Comparison of ENCODE assay signal across 8 cellular contexts in genomic region chr17:82036634-82037112, GRCh38. TPM values are rescaled to one million over a fixed set of nuclear protein-coding genes. Genes with fewer than 3 reads are reported as not detected.
DNase-seq lines count a peak whose midpoint lies in the region; ATAC-seq, FAIRE-seq and TF ChIP-seq lines count a peak whose summit lies in the region.

No MANE protein-coding gene starts in this region.

- CTCF ChIA-PET in CD8-positive, alpha-beta T cell (lab: Charles Lee), result interaction anchor here (1.2 to 2.6 kb wide), 2 partner anchors 10 to 120 kb away, joined by 3 to 13 read pairs; no protein-coding TSS in a partner anchor
- CTCF ChIA-PET in H1 (lab: Charles Lee; ENCODE audit: partially characterized antibody), result interaction anchor here (0.6 to 1.8 kb wide), 6 partner anchors 15 to 170 kb away, joined by 3 to 4 read pairs (median 4); partner anchors contain the start of genes CENPX, GPS1 and RFNG

- H3K79me2 ChIP-seq in Loucy (ENCODE audit: insufficient read depth, low read length), result peaks cover 7% of the 10 kb centered on the region; the same call in 1 of the 2 replicates
- peaks cover 0 to 2% of the 10 kb centered on the region in 2 experiments; a peak in 1 of 4 replicates for H3K79me2 ChIP-seq in H1 (ENCODE audit: control insufficient read depth in 1 of 2, insufficient read depth in 2 of 2, low read length in 2 of 2)

- peak overlapping the region; percentile 58 for H3K27ac ChIP-seq in CD8-positive, alpha-beta T cell (ENCODE audit: low read depth, low read length)
- H3K27ac ChIP-seq in H1 (ENCODE audit: low read depth, low read length), result no peak overlapping the region

- H3K9ac ChIP-seq in Loucy (ENCODE audit: low read depth, low read length, poor library complexity, severe bottlenecking), result peak overlapping the region; percentile 89
- peak overlapping the region in 2 of 4 experiments; percentile 38 to 41; a peak in 3 of 7 replicates for H3K9ac ChIP-seq in H1 (replicated peaks in 1 of 4; ENCODE audit: extremely low read depth in 1 of 4, low read depth in 3 of 4, low read length in 3 of 4)

- H3K4me3 ChIP-seq in CD8-positive, alpha-beta T cell (ENCODE audit: low read depth, low read length), result peak overlapping the region; percentile 73
- H3K4me3 ChIP-seq in Loucy (ENCODE audit: low read length, poor library complexity, severe bottlenecking) (peak overlapping the region; percentile 90), H1 (ENCODE audit: extremely low read depth in 1 of 4, insufficient read depth in 2 of 4, low read depth in 3 of 4, low read length in 4 of 4) (peak overlapping the region; percentile 49 to 77 (median 66)), neuron (ENCODE audit: low read length) (peak overlapping the region; percentile 85)

- H4K8ac ChIP-seq in H1 (ENCODE audit: extremely low read depth, insufficient read depth, low read length), result no peak overlapping the region

- peaks cover 7% of the 10 kb centered on the region for H3K36me3 Mint-ChIP-seq in CD8-positive, alpha-beta T cell

- FAIRE-seq in H1 (lab: Jason Lieb, UNC), result no peak

- H3K4me1 Mint-ChIP-seq in CD8-positive, alpha-beta T cell (ENCODE audit: low read depth), result peaks cover 27% of the 10 kb centered on the region

- H2BK20ac ChIP-seq in H1 (ENCODE audit: low read length), result no peak overlapping the region

- ATAC-seq in CD8-positive, alpha-beta T cell, result no peak
- ATAC-seq in GM21529 (IDR thresholded peaks at IDR 0.05; ENCODE audit: unreplicated experiment), result no peak

- TF ChIP-seq RAD21 in H1 (IDR thresholded peaks at IDR 0.05 in 1 of 2, conservative IDR thresholded peaks at IDR 0.05 in 1 of 2; ENCODE audit: low read depth in 2 of 2, low read length in 2 of 2), result no peak

- H4K20me1 ChIP-seq in Loucy (ENCODE audit: insufficient read depth, low read length, poor library complexity, severe bottlenecking) (peaks cover 7% of the 10 kb centered on the region), H1 (replicated peaks in 1 of 2; ENCODE audit: control insufficient read depth in 1 of 2, insufficient read depth in 2 of 2, low read length in 2 of 2) (peaks cover 2 to 8% of the 10 kb centered on the region in 2 experiments)

- intact Hi-C loops in CD8-positive, alpha-beta T cell (cut with DNase I, micrococcal nuclease), result loop anchor here (1.0 to 10.0 kb wide), 8 partner anchors 13 to 258 kb away; partner anchors contain the start of genes FASN (in 2 of the 2), LRRC45 (in 2 of the 2), ASPSCR1 (in 1 of the 2) and DUS1L (in 1 of the 2)

- H4K91ac ChIP-seq in H1 (replicated peaks; ENCODE audit: insufficient read length, low read length), result no peak overlapping the region

- no peak overlapping the region for H3K14ac ChIP-seq in H1 (ENCODE audit: insufficient read length)

- peak overlapping the region; percentile 19; the same call in 1 of the 2 replicates for H3K18ac ChIP-seq in H1 (ENCODE audit: extremely low read depth, low read length)

- no peak overlapping the region for H2BK120ac ChIP-seq in H1 (replicated peaks; ENCODE audit: low read depth, low read length)

- peaks cover 13% of the 10 kb centered on the region; the same call in 1 of the 2 replicates for H3K23me2 ChIP-seq in H1 (ENCODE audit: low read depth, low read length)

- H3K9me2 ChIP-seq in Loucy (replicated peaks; ENCODE audit: low read depth, low read length), result no peaks in the 10 kb centered on the region

- POLR2A ChIA-PET in CD8-positive, alpha-beta T cell (lab: Charles Lee), result interaction anchor here (1.0 to 2.3 kb wide), 3 partner anchors 14 to 167 kb away, joined by 3 to 21 read pairs (median 4); partner anchors contain the start of genes CENPX and LRRC45
- POLR2A ChIA-PET in H1 (lab: Charles Lee; ENCODE audit: partially characterized antibody), result interaction anchor here (0.9 to 1.8 kb wide), 5 partner anchors 16 to 157 kb away, joined by 3 to 9 read pairs (median 4); partner anchors contain the start of gene FASN

- 56% methylated on average over 24 of the region's 24 CpGs; no CpG with 5 or more reads in 1 of the 2 experiments for whole genome bisulfite sequencing in H1 (ENCODE audit: extremely low coverage in 1 of 2, insufficient coverage in 1 of 2, insufficient read length in 1 of 2, insufficient replicate concordance in 2 of 2, low coverage in 1 of 2, low lambda C conversion rate in 2 of 2, missing lambda C conversion rate in 1 of 2), 2 experiments

- TF ChIP-seq CTCF in CD8-positive, alpha-beta T cell (IDR thresholded peaks at IDR 0.05), result no peak
- TF ChIP-seq CTCF in Loucy (conservative IDR thresholded peaks at IDR 0.05; ENCODE audit: low read length), result no peak
- no peak for TF ChIP-seq CTCF in H1 (IDR thresholded peaks at IDR 0.05; ENCODE audit: control extremely low read depth in 1 of 3, insufficient read depth in 1 of 3, low read depth in 1 of 3, low read length in 3 of 3)

- peak overlapping the region; percentile 87 for H3K4me3 Mint-ChIP-seq in CD8-positive, alpha-beta T cell

- peaks cover 3% of the 10 kb centered on the region; the same call in 1 of the 2 replicates for H3K79me1 ChIP-seq in H1 (ENCODE audit: low read depth, low read length)

- H3K27ac Mint-ChIP-seq in CD8-positive, alpha-beta T cell, result no peak overlapping the region

- no peak overlapping the region for H2BK12ac ChIP-seq in H1 (ENCODE audit: low read depth, low read length)

- no peaks in the 10 kb centered on the region for H3K9me3 ChIP-seq in CD8-positive, alpha-beta T cell (ENCODE audit: low read length)
- H3K9me3 ChIP-seq in Loucy (ENCODE audit: insufficient read depth, low read depth, low read length) (no peaks in the 10 kb centered on the region), H1 (ENCODE audit: insufficient read depth in 2 of 2, low read depth in 1 of 2, low read length in 1 of 2) (no peaks in the 10 kb centered on the region), neuron (ENCODE audit: low read length) (no peaks in the 10 kb centered on the region)

- H3K23ac ChIP-seq in H1 (ENCODE audit: insufficient read length), result no peak overlapping the region

- H3K27me3 ChIP-seq in CD8-positive, alpha-beta T cell (ENCODE audit: insufficient read depth, low read length), result no peaks in the 10 kb centered on the region
- H3K27me3 ChIP-seq in Loucy (ENCODE audit: insufficient read depth, low read length, poor library complexity, severe bottlenecking) (no peaks in the 10 kb centered on the region), H1 (replicated peaks in 1 of 4; ENCODE audit: control insufficient read depth in 3 of 4, extremely low read depth in 1 of 4, insufficient read depth in 3 of 4, low read length in 3 of 4) (no peaks in the 10 kb centered on the region; a peak in 1 of 7 replicates), neuron (ENCODE audit: insufficient read depth, low read length) (no peaks in the 10 kb centered on the region)

- H3F3A ChIP-seq in Loucy (ENCODE audit: low read depth), result no peaks in the 10 kb centered on the region

- TF ChIP-seq EP300 in H1 (IDR thresholded peaks at IDR 0.05; ENCODE audit: borderline replicate concordance in 1 of 2, low read depth in 2 of 2, low read length in 2 of 2), result no peak

- H3K9me3 Mint-ChIP-seq in CD8-positive, alpha-beta T cell, result no peaks in the 10 kb centered on the region

- no peak overlapping the region for H3K56ac ChIP-seq in H1 (replicated peaks; ENCODE audit: insufficient read length, low read depth, low read length)

- no peak for DNase-seq in CD8-positive, alpha-beta T cell
- DNase-seq in H1 (ENCODE audit: low read depth in 1 of 2, low spot score in 2 of 2) (no peak), NCI-H1048 (lab: John Stamatoyannopoulos, UW) (no peak), NCI-H82 treated with DMSO at 0.1 percent for 48 hours (lab: John Stamatoyannopoulos, UW; ENCODE audit: unreplicated experiment) (no peak)
- no peak for DNase-seq in stimulated activated CD4-positive, alpha-beta T cell treated with anti-CD3 and anti-CD28 coated beads, Interleukin-4, amount 100 ng/mL, for 1 hour

- no peak overlapping the region for H2BK15ac ChIP-seq in H1 (ENCODE audit: low read length)

- no peak overlapping the region for H3K4ac ChIP-seq in H1 (replicated peaks; ENCODE audit: insufficient read length, low read depth, low read length)

- no peak overlapping the region for H4K5ac ChIP-seq in H1 (ENCODE audit: insufficient read length, low read depth, low read length)

- H3K36me3 ChIP-seq in CD8-positive, alpha-beta T cell (ENCODE audit: insufficient read depth, low read length), result no peaks in the 10 kb centered on the region
- H3K36me3 ChIP-seq in Loucy (ENCODE audit: insufficient read depth, low read length) (no peaks in the 10 kb centered on the region), H1 (ENCODE audit: control insufficient read depth in 2 of 4, insufficient read depth in 4 of 4, low read length in 3 of 4) (no peaks in the 10 kb centered on the region; a peak in 1 of 8 replicates), neuron (ENCODE audit: insufficient read depth, low read length) (peaks cover 7% of the 10 kb centered on the region)

- H3K4me2 ChIP-seq in Loucy (ENCODE audit: low read depth, low read length, poor library complexity, severe bottlenecking) (peak overlapping the region; percentile 94), H1 (ENCODE audit: insufficient read depth in 1 of 2, low read depth in 2 of 2, low read length in 2 of 2) (peak overlapping the region; percentile 73 to 90)

- no peak overlapping the region for H2AK5ac ChIP-seq in H1 (ENCODE audit: low read depth, low read length)

- no peaks in the 10 kb centered on the region for H3K27me3 Mint-ChIP-seq in CD8-positive, alpha-beta T cell (ENCODE audit: low read depth)

- H2BK5ac ChIP-seq in H1 (ENCODE audit: low read depth, low read length), result no peak overlapping the region

- no peak for TF ChIP-seq POLR2A in H1 (IDR thresholded peaks at IDR 0.05; ENCODE audit: control extremely low read depth in 1 of 2, low read depth in 2 of 2, low read length in 2 of 2)

- no peak overlapping the region; the same call in 1 of the 2 replicates for H2AFZ ChIP-seq in Loucy (ENCODE audit: low read length)
- no peak overlapping the region for H2AFZ ChIP-seq in H1 (ENCODE audit: low read length)
- no peak overlapping the region for H2AFZ ChIP-seq in neuron (ENCODE audit: low read depth, low read length)

- H3K4me1 ChIP-seq in CD8-positive, alpha-beta T cell (ENCODE audit: insufficient read depth, low read length), result peaks cover 18% of the 10 kb centered on the region
- H3K4me1 ChIP-seq in Loucy (ENCODE audit: insufficient read depth, low read length, poor library complexity, severe bottlenecking) (peaks cover 11% of the 10 kb centered on the region), H1 (replicated peaks in 1 of 4; ENCODE audit: control insufficient read depth in 3 of 4, insufficient read depth in 4 of 4, low read length in 3 of 4) (peaks cover 3 to 11% (median 6%) of the 10 kb centered on the region in 4 experiments; a peak in 6 of 7 replicates), neuron (ENCODE audit: insufficient read depth, low read length) (peaks cover 27% of the 10 kb centered on the region)

RNA-seq across cellular contexts. Expression of gene DCXR, which starts 0.8 kb away (rescaled TPM):
- total RNA-seq in CD8-positive, alpha-beta T cell, result 10 to 100 TPM; 71.7 to 77.7 TPM
- 96.3 and 110 TPM in 2 replicates for total RNA-seq in H1 (2021; fragmentation: NEBNext Ultra II Directional; extraction: Animal tissue kit (Norgen Biotek cat#: 25700))
- polyA plus RNA-seq in H1 (2011; rRNA removed), result 212 and 338 TPM in 2 replicates
- polyA plus RNA-seq in H1 (2011; cell fraction: cytosol; rRNA removed), result 163 TPM
- polyA plus RNA-seq in H1 (2011; cell fraction: nucleus; rRNA removed), result 167 TPM
- polyA plus RNA-seq in H1 (2012, experiment 1 of 2), result 92.1 to 118 TPM (median 110 TPM) in 4 replicates
- 187 TPM for polyA plus RNA-seq in H1 (2012, experiment 2 of 2)
- 57.6 TPM for polyA plus RNA-seq in H1 (2013, experiment 1 of 2)
- polyA plus RNA-seq in H1 (2013, experiment 2 of 2), result 58.1 TPM
- 35.5 and 81.7 TPM in 2 replicates for polyA minus RNA-seq in H1 (2011; rRNA and poly(A)+ RNA removed)
- 40.5 TPM for polyA minus RNA-seq in H1 (2011; cell fraction: cytosol; rRNA and poly(A)+ RNA removed)
- 31.1 TPM for polyA minus RNA-seq in H1 (2011; cell fraction: nucleus; rRNA and poly(A)+ RNA removed)

RNA-seq across cellular contexts. Expression of gene RAC3, which starts 5.2 kb away (rescaled TPM):
- 1 to 10 TPM; 2.1 to 3.5 TPM for total RNA-seq in CD8-positive, alpha-beta T cell
- total RNA-seq in H1 (2021; fragmentation: NEBNext Ultra II Directional; extraction: Animal tissue kit (Norgen Biotek cat#: 25700)), result 167 and 177 TPM in 2 replicates
- 299 and 520 TPM in 2 replicates for polyA plus RNA-seq in H1 (2011; rRNA removed)
- 290 TPM for polyA plus RNA-seq in H1 (2011; cell fraction: cytosol; rRNA removed)
- 408 TPM for polyA plus RNA-seq in H1 (2011; cell fraction: nucleus; rRNA removed)
- polyA plus RNA-seq in H1 (2012, experiment 1 of 2), result 93.2 to 160 TPM (median 150 TPM) in 4 replicates
- 143 TPM for polyA plus RNA-seq in H1 (2012, experiment 2 of 2)
- polyA plus RNA-seq in H1 (2013, experiment 1 of 2), result 141 TPM
- polyA plus RNA-seq in H1 (2013, experiment 2 of 2), result 139 TPM
- 54.1 and 62.9 TPM in 2 replicates for polyA minus RNA-seq in H1 (2011; rRNA and poly(A)+ RNA removed)
- polyA minus RNA-seq in H1 (2011; cell fraction: cytosol; rRNA and poly(A)+ RNA removed), result 82.6 TPM
- 83.3 TPM for polyA minus RNA-seq in H1 (2011; cell fraction: nucleus; rRNA and poly(A)+ RNA removed)

RNA-seq across cellular contexts. Expression of gene LRRC45, which starts 13.6 kb away (rescaled TPM):
- total RNA-seq in CD8-positive, alpha-beta T cell, result 1 to 10 TPM; 5.1 to 5.6 TPM
- total RNA-seq in H1 (2021; fragmentation: NEBNext Ultra II Directional; extraction: Animal tissue kit (Norgen Biotek cat#: 25700)), result 28.2 and 29.0 TPM in 2 replicates
- 11.5 and 17.3 TPM in 2 replicates for polyA plus RNA-seq in H1 (2011; rRNA removed)
- 23.7 TPM for polyA plus RNA-seq in H1 (2011; cell fraction: cytosol; rRNA removed)
- 96.6 TPM for polyA plus RNA-seq in H1 (2011; cell fraction: nucleus; rRNA removed)
- polyA plus RNA-seq in H1 (2012, experiment 1 of 2), result 15.2 to 25.5 TPM (median 25.4 TPM) in 4 replicates
- 17.3 TPM for polyA plus RNA-seq in H1 (2012, experiment 2 of 2)
- polyA plus RNA-seq in H1 (2013, experiment 1 of 2), result 14.7 TPM
- polyA plus RNA-seq in H1 (2013, experiment 2 of 2), result 13.4 TPM
- 7.8 and 8.0 TPM in 2 replicates for polyA minus RNA-seq in H1 (2011; rRNA and poly(A)+ RNA removed)
- polyA minus RNA-seq in H1 (2011; cell fraction: cytosol; rRNA and poly(A)+ RNA removed), result 14.1 TPM
- polyA minus RNA-seq in H1 (2011; cell fraction: nucleus; rRNA and poly(A)+ RNA removed), result 21.5 TPM

RNA-seq across cellular contexts. Expression of gene CENPX, which starts 14.0 kb away (rescaled TPM):
- 10 to 100 TPM; 11.1 to 14.3 TPM for total RNA-seq in CD8-positive, alpha-beta T cell
- total RNA-seq in H1 (2021; fragmentation: NEBNext Ultra II Directional; extraction: Animal tissue kit (Norgen Biotek cat#: 25700)), result 111 and 116 TPM in 2 replicates
- polyA plus RNA-seq in H1 (2011; rRNA removed), result 122 and 133 TPM in 2 replicates
- 131 TPM for polyA plus RNA-seq in H1 (2011; cell fraction: cytosol; rRNA removed)
- 145 TPM for polyA plus RNA-seq in H1 (2011; cell fraction: nucleus; rRNA removed)
- 94.8 to 140 TPM (median 130 TPM) in 4 replicates for polyA plus RNA-seq in H1 (2012, experiment 1 of 2)
- polyA plus RNA-seq in H1 (2012, experiment 2 of 2), result 158 TPM
- polyA plus RNA-seq in H1 (2013, experiment 1 of 2), result 61.6 TPM
- polyA plus RNA-seq in H1 (2013, experiment 2 of 2), result 59.1 TPM
- 21.3 and 26.4 TPM in 2 replicates for polyA minus RNA-seq in H1 (2011; rRNA and poly(A)+ RNA removed)
- 35.9 TPM for polyA minus RNA-seq in H1 (2011; cell fraction: cytosol; rRNA and poly(A)+ RNA removed)
- polyA minus RNA-seq in H1 (2011; cell fraction: nucleus; rRNA and poly(A)+ RNA removed), result 36.4 TPM

RNA-seq across cellular contexts. Expression of gene RFNG, which starts 14.9 kb away (rescaled TPM):
- total RNA-seq in CD8-positive, alpha-beta T cell, result 10 to 100 TPM; 26.2 to 27.2 TPM
- total RNA-seq in H1 (2021; fragmentation: NEBNext Ultra II Directional; extraction: Animal tissue kit (Norgen Biotek cat#: 25700)), result 26.7 and 30.9 TPM in 2 replicates
- polyA plus RNA-seq in H1 (2011; rRNA removed), result 28.4 and 50.3 TPM in 2 replicates
- 25.7 TPM for polyA plus RNA-seq in H1 (2011; cell fraction: cytosol; rRNA removed)
- polyA plus RNA-seq in H1 (2011; cell fraction: nucleus; rRNA removed), result 139 TPM
- 26.1 to 34.2 TPM (median 32.0 TPM) in 4 replicates for polyA plus RNA-seq in H1 (2012, experiment 1 of 2)
- 32.2 TPM for polyA plus RNA-seq in H1 (2012, experiment 2 of 2)
- 26.3 TPM for polyA plus RNA-seq in H1 (2013, experiment 1 of 2)
- polyA plus RNA-seq in H1 (2013, experiment 2 of 2), result 26.6 TPM
- 8.3 and 9.7 TPM in 2 replicates for polyA minus RNA-seq in H1 (2011; rRNA and poly(A)+ RNA removed)
- 15.2 TPM for polyA minus RNA-seq in H1 (2011; cell fraction: cytosol; rRNA and poly(A)+ RNA removed)
- 23.8 TPM for polyA minus RNA-seq in H1 (2011; cell fraction: nucleus; rRNA and poly(A)+ RNA removed)

Comparison
In these comparisons a context has a peak if more than half of its experiments do, and no peak if none do; other contexts are left out.
1. RNA of gene RAC3, which starts 5.2 kb away (total RNA-seq): 167 to 177 TPM in H1; 2.1 to 3.5 TPM in CD8-positive, alpha-beta T cell; every median in the first group is over 10 times any median in the second.
2. Peak in every context shown above with its lines, with median percentiles within 50 percentile points of each other: H3K4me3 ChIP-seq.